In genomic region chr14:35291709-35292050, GRCh38 we compare ENCODE assay signal across 8 cellular contexts. TPM values are rescaled to one million over a fixed set of nuclear protein-coding genes. Genes with fewer than 3 reads are reported as not detected.
DNase-seq lines count a peak whose midpoint lies in the region; ATAC-seq and TF ChIP-seq lines count a peak whose summit lies in the region.
"Not testable (repeated sequence)": the region's sequence is repeated elsewhere in the genome, so short reads cannot be mapped to it uniquely, and the experiment has no call there.

No MANE protein-coding gene starts in this region.

- H3K27ac Mint-ChIP-seq in T-cell (peak overlapping the region; percentile 97 to 98), nephron (peak overlapping the region; percentile 97 to 98 (median 98))
- H3K27ac Mint-ChIP-seq in endothelial cell (ENCODE audit: unreplicated experiment) = not testable (repeated sequence)
- H3K27ac Mint-ChIP-seq in stimulated activated naive CD8-positive, alpha-beta T cell treated with anti-CD3 and anti-CD28 coated beads, Interleukin-15, Interleukin-2, amounts not matched to agents 100 ng/mL and 50 ng/mL, for 24 hours = peak overlapping the region; percentile 96

- TF ChIP-seq CTCF in BJ (IDR thresholded peaks at IDR 0.05; ENCODE audit: insufficient read depth, low read depth, low read length); HL-60 (IDR thresholded peaks at IDR 0.05; ENCODE audit: insufficient read depth, low read length); adrenal gland (IDR thresholded peaks at IDR 0.05); endothelial cell (IDR thresholded peaks at IDR 0.05; ENCODE audit: unreplicated experiment); nephron (IDR thresholded peaks at IDR 0.05; ENCODE audit: unreplicated experiment in 3 of 3): not testable (repeated sequence)

- not testable (repeated sequence) for ATAC-seq in T-cell (replicated peaks in 1 of 4)

- H3K9me3 Mint-ChIP-seq in T-cell; endothelial cell (ENCODE audit: unreplicated experiment); nephron; stimulated activated naive CD8-positive, alpha-beta T cell treated with anti-CD3 and anti-CD28 coated beads, Interleukin-15, Interleukin-2, amounts not matched to agents 100 ng/mL and 50 ng/mL, for 24 hours: not testable (repeated sequence)

- H3K36me3 ChIP-seq in BJ (ENCODE audit: control insufficient read depth, insufficient read depth, low read length); adrenal gland (replicated peaks in 1 of 2); iPS-20b (ENCODE audit: insufficient read depth, low read depth, low read length): not testable (repeated sequence)

- POLR2A ChIA-PET in BJ (lab: Charles Lee) = interaction anchor here (0.6 to 1.4 kb wide), 4 partner anchors 11 to 123 kb away, joined by 3 to 16 read pairs (median 4); partner anchors contain the start of gene NFKBIA
- POLR2A ChIA-PET in T-cell (lab: Charles Lee) = interaction anchor here (0.5 to 1.9 kb wide), 23 partner anchors 8 to 753 kb away, joined by 3 to 49 read pairs (median 5); partner anchors contain the start of genes NFKBIA (in 2 of the 2) and FAM177A1 (in 1 of the 2)

- H3K4me3 ChIP-seq in BJ (ENCODE audit: low read depth, low read length) (peak overlapping the region; percentile 80), HL-60 (replicated peaks; ENCODE audit: insufficient read depth, low read length) (peak overlapping the region; percentile 40), adrenal gland (peak overlapping the region in 2 of 4 donors; percentile 67 to 99), iPS-20b (ENCODE audit: low read length) (peak overlapping the region; percentile 89)

- not testable (repeated sequence) for DNase-seq in BJ (ENCODE audit: low read depth); HL-60 (ENCODE audit: low read depth in 1 of 2, low spot score in 1 of 2); T-cell; endothelial cell (ENCODE audit: low spot score)
- DNase-seq in adrenal gland = peak in 1 of 7 donors; percentile 8

- H3K9ac ChIP-seq in iPS-20b (ENCODE audit: low read depth, low read length) = peak overlapping the region; percentile 86

- peak overlapping the region; percentile 86 for H3K27ac ChIP-seq in HL-60 (replicated peaks)
- peak overlapping the region; percentile 44 to 95 (median 89) for H3K27ac ChIP-seq in adrenal gland
- not testable (repeated sequence) for H3K27ac ChIP-seq in iPS-20b (ENCODE audit: low read length)

- CTCF ChIA-PET in BJ (lab: Yijun Ruan, JAX) (interaction anchor here (0.6 to 1.7 kb wide), 5 partner anchors 9 to 121 kb away, joined by 3 to 5 read pairs (median 3); no protein-coding TSS in a partner anchor), T-cell (lab: Charles Lee) (interaction anchor here (0.6 to 2.5 kb wide), 13 partner anchors 9 to 401 kb away, joined by 3 to 37 read pairs (median 5); partner anchors contain the start of gene NFKBIA (in 1 of the 2))

- H3K27me3 Mint-ChIP-seq in T-cell; endothelial cell (ENCODE audit: unreplicated experiment); nephron (ENCODE audit: low read depth); stimulated activated naive CD8-positive, alpha-beta T cell treated with anti-CD3 and anti-CD28 coated beads, Interleukin-15, Interleukin-2, amounts not matched to agents 100 ng/mL and 50 ng/mL, for 24 hours: not testable (repeated sequence)

- H3K4me1 ChIP-seq in adrenal gland (replicated peaks in 1 of 2) = peaks cover 23 to 39% of the 10 kb centered on the region in 2 donors
- H3K4me1 ChIP-seq in iPS-20b (ENCODE audit: insufficient read depth, low read length) = not testable (repeated sequence)

- H3K9me3 ChIP-seq in adrenal gland (replicated peaks in 1 of 3); iPS-20b (ENCODE audit: insufficient read depth, low read depth, low read length): not testable (repeated sequence)

- TF ChIP-seq POLR2A in adrenal gland (IDR thresholded peaks at IDR 0.05) = not testable (repeated sequence)

- H3K4me1 Mint-ChIP-seq in T-cell = peaks cover 47 to 54% (median 54%) of the 10 kb centered on the region in 3 donors
- H3K4me1 Mint-ChIP-seq in endothelial cell (ENCODE audit: unreplicated experiment) = peaks cover 24% of the 10 kb centered on the region
- peaks cover 36% of the 10 kb centered on the region for H3K4me1 Mint-ChIP-seq in nephron
- H3K4me1 Mint-ChIP-seq in stimulated activated naive CD8-positive, alpha-beta T cell treated with anti-CD3 and anti-CD28 coated beads, Interleukin-15, Interleukin-2, amounts not matched to agents 100 ng/mL and 50 ng/mL, for 24 hours (ENCODE audit: low read depth) = peaks cover 69% of the 10 kb centered on the region

- peak overlapping the region; percentile 99 for H3K4me3 Mint-ChIP-seq in T-cell
- H3K4me3 Mint-ChIP-seq in endothelial cell (ENCODE audit: unreplicated experiment) = peak overlapping the region; percentile 99
- H3K4me3 Mint-ChIP-seq in nephron = peak overlapping the region; percentile 99
- peak overlapping the region; percentile 98 for H3K4me3 Mint-ChIP-seq in stimulated activated naive CD8-positive, alpha-beta T cell treated with anti-CD3 and anti-CD28 coated beads, Interleukin-15, Interleukin-2, amounts not matched to agents 100 ng/mL and 50 ng/mL, for 24 hours

- H3K27me3 ChIP-seq in BJ (ENCODE audit: control insufficient read depth, insufficient read depth, low read length); HL-60 (ENCODE audit: insufficient read depth, poor library complexity, severe bottlenecking); adrenal gland; iPS-20b (ENCODE audit: insufficient read depth, low read length): not testable (repeated sequence)

- intact Hi-C loops in adrenal gland (cut with DNase I) = not testable (repeated sequence)

- WGBS in adrenal gland, 4 donors = 2 to 3% (median 2%) methylated on average over 11 of the region's 11 CpGs

- H3K36me3 Mint-ChIP-seq in T-cell; endothelial cell (ENCODE audit: low read depth, unreplicated experiment); nephron (ENCODE audit: low read depth): not testable (repeated sequence)
- H3K36me3 Mint-ChIP-seq in stimulated activated naive CD8-positive, alpha-beta T cell treated with anti-CD3 and anti-CD28 coated beads, Interleukin-15, Interleukin-2, amounts not matched to agents 100 ng/mL and 50 ng/mL, for 24 hours (ENCODE audit: low read depth) = peaks cover 40% of the 10 kb centered on the region

RNA-seq across cellular contexts. Expression of gene PSMA6, which starts 0.5 kb away (rescaled TPM):
- polyA plus RNA-seq in BJ (2011; rRNA removed) (155 and 216 TPM in 2 replicates), adrenal gland (100 to 1,000 TPM; 119 to 393 (median 120) TPM)
- 33.4 and 49.3 TPM in 2 replicates for polyA minus RNA-seq in BJ (2011; rRNA and poly(A)+ RNA removed)
- total RNA-seq in T-cell (100 to 1,000 TPM in 1 of 5 donors, 10 to 100 TPM in 4; 93.6 to 109 (median 96.9) TPM), adrenal gland (100 to 1,000 TPM; 114 to 323 (median 185) TPM), endothelial cell (ENCODE audit: unreplicated experiment) (160 TPM)
